In the genomic region with DNA sequence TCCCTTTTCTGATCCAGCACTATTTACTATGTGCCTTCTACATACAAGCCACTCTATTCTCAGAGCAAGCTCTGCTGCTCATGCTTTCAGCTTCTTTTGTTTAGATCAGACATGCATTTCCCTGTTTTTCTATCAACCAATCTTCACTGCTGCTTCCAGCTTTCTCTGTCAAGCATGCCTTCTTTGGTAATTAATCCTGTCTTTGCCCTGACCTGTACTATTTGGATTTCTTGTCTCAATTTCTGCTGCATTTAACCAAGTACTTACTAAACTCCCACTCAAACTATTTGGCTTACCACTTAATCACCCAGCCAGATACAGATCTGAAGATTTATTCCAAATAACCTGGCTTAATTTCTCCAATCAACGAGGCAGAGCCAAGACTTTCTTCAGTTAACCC, we compare ENCODE assay signal across 1 cellular context.
TF ChIP-seq lines count a peak whose summit lies in the region.

No MANE protein-coding gene starts in this region.

TF ChIP-seq in HCT116, 20 proteins besides CTCF, POLR2A, EP300 and RAD21 (continued from another document):
- TF ChIP-seq ZBTB33 (IDR thresholded peaks at IDR 0.05; ENCODE audit: extremely low read depth, insufficient replicate concordance, low read length) (no peak), JUND (IDR thresholded peaks at IDR 0.05) (no peak), SIN3A (IDR thresholded peaks at IDR 0.05; ENCODE audit: low read depth) (no peak), ELF1 (IDR thresholded peaks at IDR 0.05; ENCODE audit: borderline replicate concordance, low read depth) (no peak), YY1 (IDR thresholded peaks at IDR 0.05; ENCODE audit: extremely low read depth, insufficient replicate concordance, low read depth, low read length) (no peak), SRF (IDR thresholded peaks at IDR 0.05; ENCODE audit: low read depth) (no peak), MAX (IDR thresholded peaks at IDR 0.05) (no peak)
TF ChIP-seq in HCT116: peak in this region for 0.
